15 cellular contexts compared by ENCODE assay signal in the genomic region with DNA sequence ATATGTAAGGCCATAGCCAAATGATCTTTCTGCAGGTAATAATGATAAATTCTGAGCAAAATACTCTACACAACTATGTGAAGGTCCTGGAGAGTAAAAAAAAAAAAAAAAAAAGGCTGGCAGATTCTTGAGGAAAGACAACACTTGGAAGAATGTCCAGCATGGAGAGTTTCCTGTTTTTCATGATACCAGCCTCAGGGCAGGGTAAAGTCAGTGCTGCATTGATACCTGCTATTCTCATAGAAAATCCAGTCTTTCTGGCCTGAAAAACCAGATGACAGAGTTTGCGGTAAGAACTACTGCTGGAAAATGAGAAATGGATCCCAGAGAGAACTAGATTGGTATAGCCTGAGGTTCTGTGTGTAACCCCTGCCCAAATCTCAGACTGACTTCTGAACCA.
"Had no signal": no experiment of that assay in that cellular context is flagged by ENCODE, and none has a peak within 500 bp of the region (broad histone marks: within the 10 kb centered on the region; RNA-seq: fewer than 3 reads in every experiment).

No MANE protein-coding gene starts in this region.

- H3K27ac ChIP-seq: adrenal gland, heart left ventricle, psoas muscle had no signal

- H3K27me3 Mint-ChIP-seq: activated CD4-positive, alpha-beta T cell treated with anti-CD3 and anti-CD28 coated beads, Interleukin-2, amount 10 ng/mL, durations not matched to agents 7 days and 5 days; activated naive CD4-positive, alpha-beta T cell treated with anti-CD3 and anti-CD28 coated beads, Interleukin-2, amount 10 ng/mL, durations not matched to agents 7 days and 5 days; memory B cell; natural killer cell treated with Interleukin-12 subunit alpha and Interleukin-12 subunit beta and Interleukin-15 and Interleukin-18, amount 100 ng/mL, for 72 hours; stimulated activated naive CD8-positive, alpha-beta T cell treated with anti-CD3 and anti-CD28 coated beads, Interleukin-15, Interleukin-2, amounts not matched to agents 100 ng/mL and 50 ng/mL, for 24 hours had no signal

- H3K9me3 Mint-ChIP-seq: activated CD4-positive, alpha-beta T cell treated with anti-CD3 and anti-CD28 coated beads, Interleukin-2, amount 10 ng/mL, durations not matched to agents 7 days and 5 days; activated naive CD4-positive, alpha-beta T cell treated with anti-CD3 and anti-CD28 coated beads, Interleukin-2, amount 10 ng/mL, durations not matched to agents 7 days and 5 days; activated T-helper 2 cell treated with anti-CD3 and anti-CD28 coated beads, Interferon-gamma antibody, Interleukin-2, Interleukin-4, amounts not matched to agents 10 μg/mL and 5 μg/mL and 100 μg/mL, durations not matched to agents 14 hours and 24 hours and 36 hours; memory B cell; natural killer cell treated with Interleukin-12 subunit alpha and Interleukin-12 subunit beta and Interleukin-15 and Interleukin-18, amount 100 ng/mL, for 72 hours; stimulated activated naive CD8-positive, alpha-beta T cell treated with anti-CD3 and anti-CD28 coated beads, Interleukin-15, Interleukin-2, amounts not matched to agents 100 ng/mL and 50 ng/mL, for 24 hours had no signal

- H3K4me3 Mint-ChIP-seq: activated CD4-positive, alpha-beta T cell treated with anti-CD3 and anti-CD28 coated beads, Interleukin-2, amount 10 ng/mL, durations not matched to agents 7 days and 5 days; activated naive CD4-positive, alpha-beta T cell treated with anti-CD3 and anti-CD28 coated beads, Interleukin-2, amount 10 ng/mL, durations not matched to agents 7 days and 5 days; memory B cell; natural killer cell treated with Interleukin-12 subunit alpha and Interleukin-12 subunit beta and Interleukin-15 and Interleukin-18, amount 100 ng/mL, for 72 hours; stimulated activated naive CD8-positive, alpha-beta T cell treated with anti-CD3 and anti-CD28 coated beads, Interleukin-15, Interleukin-2, amounts not matched to agents 100 ng/mL and 50 ng/mL, for 24 hours had no signal

- H3K36me3 Mint-ChIP-seq: activated naive CD4-positive, alpha-beta T cell treated with anti-CD3 and anti-CD28 coated beads, Interleukin-2, amount 10 ng/mL, durations not matched to agents 7 days and 5 days; natural killer cell treated with Interleukin-12 subunit alpha and Interleukin-12 subunit beta and Interleukin-15 and Interleukin-18, amount 100 ng/mL, for 72 hours had no signal

- DNase-seq: activated CD4-positive, alpha-beta T cell treated with anti-CD3 and anti-CD28 coated beads, Interleukin-2, amount 10 ng/mL, durations not matched to agents 7 days and 5 days; activated naive CD4-positive, alpha-beta T cell treated with anti-CD3 and anti-CD28 coated beads, Interleukin-2, amount 10 ng/mL, durations not matched to agents 7 days and 5 days; adrenal gland; central memory CD4-positive, alpha-beta T cell; cortex of kidney; effector memory CD4-positive, alpha-beta T cell; heart left ventricle; nucleus accumbens; psoas muscle; stimulated activated CD4-positive, alpha-beta T cell treated with anti-CD3 and anti-CD28 coated beads, Interleukin-4, amount 100 ng/mL, for 1 hour had no signal

- H3K27ac Mint-ChIP-seq: activated CD4-positive, alpha-beta T cell treated with anti-CD3 and anti-CD28 coated beads, Interleukin-2, amount 10 ng/mL, durations not matched to agents 7 days and 5 days; activated naive CD4-positive, alpha-beta T cell treated with anti-CD3 and anti-CD28 coated beads, Interleukin-2, amount 10 ng/mL, durations not matched to agents 7 days and 5 days; activated T-helper 2 cell treated with anti-CD3 and anti-CD28 coated beads, Interferon-gamma antibody, Interleukin-2, Interleukin-4, amounts not matched to agents 10 μg/mL and 5 μg/mL and 100 μg/mL, durations not matched to agents 14 hours and 24 hours and 36 hours; memory B cell; natural killer cell treated with Interleukin-12 subunit alpha and Interleukin-12 subunit beta and Interleukin-15 and Interleukin-18, amount 100 ng/mL, for 72 hours; stimulated activated naive CD8-positive, alpha-beta T cell treated with anti-CD3 and anti-CD28 coated beads, Interleukin-15, Interleukin-2, amounts not matched to agents 100 ng/mL and 50 ng/mL, for 24 hours had no signal

- H3K4me1 Mint-ChIP-seq: activated CD4-positive, alpha-beta T cell treated with anti-CD3 and anti-CD28 coated beads, Interleukin-2, amount 10 ng/mL, durations not matched to agents 7 days and 5 days; activated naive CD4-positive, alpha-beta T cell treated with anti-CD3 and anti-CD28 coated beads, Interleukin-2, amount 10 ng/mL, durations not matched to agents 7 days and 5 days; memory B cell had no signal

- ATAC-seq: heart left ventricle; left lobe of liver; natural killer cell treated with Interleukin-12 subunit alpha and Interleukin-12 subunit beta and Interleukin-15 and Interleukin-18, amount 100 ng/mL, for 72 hours; psoas muscle had no signal
